32 cellular contexts compared by ENCODE assay signal in the genomic region with DNA sequence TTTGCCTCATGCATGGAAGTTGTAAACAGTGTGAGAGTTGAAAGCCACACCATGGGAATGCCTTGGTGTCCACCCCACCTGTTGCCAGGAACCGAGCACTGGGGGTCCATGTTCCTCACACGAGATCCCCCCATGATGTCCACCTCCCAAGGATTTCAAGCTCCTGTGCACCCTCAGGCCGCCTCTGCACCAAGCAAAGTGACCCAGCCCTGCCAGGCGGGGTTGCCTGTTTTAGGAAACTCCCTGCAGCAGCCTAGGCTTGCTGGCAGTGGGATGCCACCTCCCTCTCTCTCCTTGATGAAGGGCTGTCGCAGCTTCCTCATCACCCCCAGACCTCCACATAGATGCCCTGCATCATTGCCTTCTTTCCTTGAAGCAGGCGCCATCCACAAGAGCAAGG.
"Had no signal": no experiment of that assay in that cellular context is flagged by ENCODE, and none has a peak within 500 bp of the region (broad histone marks: within the 10 kb centered on the region; RNA-seq: fewer than 3 reads in every experiment).

No MANE protein-coding gene starts in this region.

- H3K4me3 ChIP-seq: adrenal gland, body of pancreas, colonic mucosa, gastrocnemius medialis had no signal

- H3K9me3 ChIP-seq: adrenal gland, body of pancreas, colonic mucosa, gastrocnemius medialis had no signal

- H3K27me3 Mint-ChIP-seq: activated B cell treated with CpG ODN at 0.5 μM for 24 hours; activated CD8-positive, alpha-beta memory T cell treated with anti-CD3 and anti-CD28 coated beads, Interleukin-2, amount 10 ng/mL, durations not matched to agents 7 days and 5 days; activated CD8-positive, alpha-beta T cell treated with anti-CD3 and anti-CD28 coated beads for 36 hours; activated naive CD4-positive, alpha-beta T cell treated with anti-CD3 and anti-CD28 coated beads, Interleukin-2, amount 50 U/mL, for 24 hours; activated naive CD8-positive, alpha-beta T cell treated with anti-CD3 and anti-CD28 coated beads for 36 hours; activated naive CD8-positive, alpha-beta T cell treated with anti-CD3 and anti-CD28 coated beads, Interleukin-2, amount 50 U/mL, for 24 hours; activated T-helper 17 cell treated with anti-CD3 and anti-CD28 coated beads, Interleukin-2, amount 50 U/mL, for 72 hours; T-helper 17 cell had no signal

- H3K36me3 ChIP-seq: adrenal gland, colonic mucosa, gastrocnemius medialis, WERI-Rb-1 had no signal

- DNase-seq: activated B cell treated with CpG ODN at 0.5 μM for 24 hours; activated CD4-positive, alpha-beta T cell treated with anti-CD3 and anti-CD28 coated beads for 48 hours; activated CD4-positive, alpha-beta T cell treated with anti-CD3 and anti-CD28 coated beads, Interleukin-2, amount 50 U/mL, for 1 hour; activated CD4-positive, alpha-beta T cell treated with anti-CD3 and anti-CD28 coated beads, Interleukin-2, amount 50 U/mL, for 48 hours; activated CD8-positive, alpha-beta memory T cell treated with anti-CD3 and anti-CD28 coated beads, Interleukin-2, amount 10 ng/mL, durations not matched to agents 7 days and 5 days; activated CD8-positive, alpha-beta memory T cell treated with anti-CD3 and anti-CD28 coated beads, Interleukin-2, amount 50 U/mL, for 4 hours; activated CD8-positive, alpha-beta T cell treated with anti-CD3 and anti-CD28 coated beads for 36 hours; activated effector memory CD4-positive, alpha-beta T cell treated with Interleukin-2 at 50 U/mL for 16 hours; activated gamma-delta T cell treated with Interleukin-2 at 50 U/mL for 16 hours; activated naive CD4-positive, alpha-beta T cell treated with anti-CD3 and anti-CD28 coated beads for 36 hours; activated naive CD8-positive, alpha-beta T cell treated with anti-CD3 and anti-CD28 coated beads for 36 hours; activated naive CD8-positive, alpha-beta T cell treated with anti-CD3 and anti-CD28 coated beads, Interleukin-2, amount 50 U/mL, for 24 hours; activated T-cell treated with anti-CD3 and anti-CD28 coated beads, Interleukin-2, amount 50 U/mL, for 1 hour; aorta; cerebellar nuclear complex; effector CD8-positive, alpha-beta T cell; foreskin keratinocyte; gastrocnemius medialis; glutamatergic neuron; SW 1271; T-helper 1 cell; T-helper 17 cell; T1000; WERI-Rb-1 had no signal

- H3K27ac ChIP-seq: adrenal gland, body of pancreas, colonic mucosa, foreskin keratinocyte, gastrocnemius medialis, WERI-Rb-1 had no signal

- H3K27me3 ChIP-seq: adrenal gland, body of pancreas, colonic mucosa, foreskin keratinocyte, gastrocnemius medialis had no signal

- H3K9me3 Mint-ChIP-seq: activated B cell treated with CpG ODN at 0.5 μM for 24 hours; activated CD8-positive, alpha-beta T cell treated with anti-CD3 and anti-CD28 coated beads for 36 hours; activated naive CD4-positive, alpha-beta T cell treated with anti-CD3 and anti-CD28 coated beads for 36 hours; activated naive CD4-positive, alpha-beta T cell treated with anti-CD3 and anti-CD28 coated beads, Interleukin-2, amount 50 U/mL, for 24 hours; activated naive CD8-positive, alpha-beta T cell treated with anti-CD3 and anti-CD28 coated beads for 36 hours; activated naive CD8-positive, alpha-beta T cell treated with anti-CD3 and anti-CD28 coated beads, Interleukin-2, amount 50 U/mL, for 24 hours; activated T-helper 17 cell treated with anti-CD3 and anti-CD28 coated beads, Interleukin-2, amount 50 U/mL, for 72 hours had no signal

- H3K4me1 ChIP-seq: adrenal gland, body of pancreas, colonic mucosa, foreskin keratinocyte, gastrocnemius medialis had no signal

- ATAC-seq: activated CD4-positive, CD25-positive, alpha-beta regulatory T cell treated with anti-CD3 and anti-CD28 coated beads, Interleukin-2, amount 50 U/mL, for 24 hours; activated CD8-positive, alpha-beta memory T cell treated with anti-CD3 and anti-CD28 coated beads, Interleukin-2, amount 10 ng/mL, durations not matched to agents 7 days and 5 days; activated CD8-positive, alpha-beta T cell treated with anti-CD3 and anti-CD28 coated beads for 36 hours; activated naive CD8-positive, alpha-beta T cell treated with anti-CD3 and anti-CD28 coated beads, Interleukin-2, amount 50 U/mL, for 24 hours; activated T-helper 17 cell treated with anti-CD3 and anti-CD28 coated beads, Interleukin-2, amount 50 U/mL, for 72 hours; body of pancreas; esophagus mucosa; foreskin keratinocyte; gastrocnemius medialis; T-helper 17 cell had no signal

- H3K27ac Mint-ChIP-seq: activated B cell treated with CpG ODN at 0.5 μM for 24 hours; activated CD8-positive, alpha-beta memory T cell treated with anti-CD3 and anti-CD28 coated beads, Interleukin-2, amount 10 ng/mL, durations not matched to agents 7 days and 5 days; activated CD8-positive, alpha-beta T cell treated with anti-CD3 and anti-CD28 coated beads for 36 hours; activated naive CD4-positive, alpha-beta T cell treated with anti-CD3 and anti-CD28 coated beads for 36 hours; activated naive CD4-positive, alpha-beta T cell treated with anti-CD3 and anti-CD28 coated beads, Interleukin-2, amount 50 U/mL, for 24 hours; activated naive CD8-positive, alpha-beta T cell treated with anti-CD3 and anti-CD28 coated beads for 36 hours; activated naive CD8-positive, alpha-beta T cell treated with anti-CD3 and anti-CD28 coated beads, Interleukin-2, amount 50 U/mL, for 24 hours; activated T-helper 17 cell treated with anti-CD3 and anti-CD28 coated beads, Interleukin-2, amount 50 U/mL, for 72 hours; T-helper 17 cell; T-helper 2 cell treated with Interferon-gamma antibody and Interleukin-4, amounts not matched to agents 5 μg/mL and 100 μg/mL, for 36 hours had no signal

- H3K4me3 Mint-ChIP-seq: activated B cell treated with CpG ODN at 0.5 μM for 24 hours; activated CD8-positive, alpha-beta memory T cell treated with anti-CD3 and anti-CD28 coated beads, Interleukin-2, amount 10 ng/mL, durations not matched to agents 7 days and 5 days; activated CD8-positive, alpha-beta T cell treated with anti-CD3 and anti-CD28 coated beads for 36 hours; activated naive CD4-positive, alpha-beta T cell treated with anti-CD3 and anti-CD28 coated beads for 36 hours; activated naive CD4-positive, alpha-beta T cell treated with anti-CD3 and anti-CD28 coated beads, Interleukin-2, amount 50 U/mL, for 24 hours; activated naive CD8-positive, alpha-beta T cell treated with anti-CD3 and anti-CD28 coated beads for 36 hours; activated naive CD8-positive, alpha-beta T cell treated with anti-CD3 and anti-CD28 coated beads, Interleukin-2, amount 50 U/mL, for 24 hours; activated T-helper 17 cell treated with anti-CD3 and anti-CD28 coated beads, Interleukin-2, amount 50 U/mL, for 72 hours; T-helper 17 cell; T-helper 2 cell treated with Interferon-gamma antibody and Interleukin-4, amounts not matched to agents 5 μg/mL and 100 μg/mL, for 36 hours had no signal
